In the genomic region with DNA sequence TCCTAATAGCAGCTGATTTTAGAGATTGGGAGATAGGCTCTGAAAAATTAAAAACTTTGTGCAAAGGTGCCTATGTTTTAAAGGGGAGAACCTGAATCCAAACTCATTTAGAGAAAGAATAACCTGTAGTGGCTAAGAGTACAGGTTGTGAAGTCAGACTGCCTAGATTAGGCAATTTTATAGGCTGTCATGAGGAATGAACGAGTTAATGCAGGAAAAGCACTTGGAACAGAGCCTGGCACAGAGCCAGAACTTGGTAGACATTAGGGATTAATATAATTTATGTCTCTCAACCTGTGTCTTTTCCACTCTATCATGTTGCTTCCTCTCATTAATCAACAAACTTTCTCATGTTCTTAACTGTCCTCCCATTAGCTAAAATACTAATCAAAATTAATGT, we compare ENCODE assay signal across 1 cellular context.
TF ChIP-seq lines count a peak whose summit lies in the region.

No MANE protein-coding gene starts in this region.

TF ChIP-seq in GM23338, 12 proteins besides CTCF, POLR2A, EP300 and RAD21 (continued from another document):
- TF ChIP-seq, protein P1, sequence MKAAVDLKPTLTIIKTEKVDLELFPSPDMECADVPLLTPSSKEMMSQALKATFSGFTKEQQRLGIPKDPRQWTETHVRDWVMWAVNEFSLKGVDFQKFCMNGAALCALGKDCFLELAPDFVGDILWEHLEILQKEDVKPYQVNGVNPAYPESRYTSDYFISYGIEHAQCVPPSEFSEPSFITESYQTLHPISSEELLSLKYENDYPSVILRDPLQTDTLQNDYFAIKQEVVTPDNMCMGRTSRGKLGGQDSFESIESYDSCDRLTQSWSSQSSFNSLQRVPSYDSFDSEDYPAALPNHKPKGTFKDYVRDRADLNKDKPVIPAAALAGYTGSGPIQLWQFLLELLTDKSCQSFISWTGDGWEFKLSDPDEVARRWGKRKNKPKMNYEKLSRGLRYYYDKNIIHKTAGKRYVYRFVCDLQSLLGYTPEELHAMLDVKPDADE (IDR thresholded peaks at IDR 0.05): no peak
- TF ChIP-seq POLR2AphosphoS5 (IDR thresholded peaks at IDR 0.05; ENCODE audit: low read depth): no peak
